Comparison of ENCODE assay signal across 27 cellular contexts in the genomic region with DNA sequence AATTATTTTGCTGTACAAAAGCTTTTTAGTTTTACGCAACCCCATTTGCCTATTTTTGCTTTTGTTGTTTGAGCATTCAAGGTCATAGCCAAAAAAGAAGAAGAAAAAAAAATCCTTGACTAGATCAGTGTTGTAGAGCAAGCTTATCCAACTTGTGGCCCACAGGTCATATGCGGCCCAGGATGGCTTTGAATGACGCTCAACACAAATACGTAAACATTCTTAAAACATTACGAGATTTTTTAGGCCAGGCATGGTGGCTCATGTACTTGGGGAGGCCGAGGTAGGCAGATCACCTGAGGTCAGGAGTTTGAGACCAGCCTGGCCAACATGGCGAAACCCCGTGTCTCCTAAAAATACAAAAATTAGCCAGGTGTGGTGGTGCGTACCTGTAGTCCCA.
"Had no signal": no experiment of that assay in that cellular context is flagged by ENCODE, and none has a peak within 500 bp of the region (broad histone marks: within the 10 kb centered on the region; RNA-seq: fewer than 3 reads in every experiment).

No MANE protein-coding gene starts in this region.

- H3K4me3 ChIP-seq: stomach, suprapubic skin, thoracic aorta, thyroid gland, tibial artery, tibial nerve, transverse colon, upper lobe of left lung, upper lobe of right lung, uterus, vagina had no signal

- H3K9me3 ChIP-seq: stomach, suprapubic skin, thoracic aorta, thyroid gland, tibial artery, tibial nerve, transverse colon, upper lobe of left lung, upper lobe of right lung, uterus, vagina had no signal

- H3K27me3 Mint-ChIP-seq: stimulated activated naive CD8-positive, alpha-beta T cell treated with anti-CD3 and anti-CD28 coated beads, Interleukin-15, amount 100 ng/mL, for 72 hours; type B pancreatic cell had no signal

- ATAC-seq: stimulated activated effector memory CD8-positive, alpha-beta T cell treated with anti-CD3 and anti-CD28 coated beads, Interleukin-12 subunit alpha, Interleukin-12 subunit beta, amount 100 ng/mL, for 72 hours; stimulated activated memory B cell treated with anti-CD40 and anti-IgM and Interleukin-4, amounts not matched to agents 10 μg/mL and 1 μg/mL and 100 μg/mL, for 72 hours; stimulated activated naive B cell treated with anti-CD40 and anti-IgM and Interleukin-4, amounts not matched to agents 10 μg/mL and 1 μg/mL and 100 μg/mL, for 72 hours; stimulated activated naive CD8-positive, alpha-beta T cell treated with anti-CD3 and anti-CD28 coated beads, Interleukin-15, amount 100 ng/mL, for 72 hours; stimulated activated naive CD8-positive, alpha-beta T cell treated with anti-CD3 and anti-CD28 coated beads, Interleukin-15, Interleukin-2, amounts not matched to agents 100 U/mL and 50 U/mL, for 24 hours; upper lobe of right lung had no signal

- DNase-seq: stimulated activated CD4-positive, alpha-beta T cell treated with anti-CD3 and anti-CD28 coated beads, Interleukin-2, amount 100 ng/mL, for 48 hours; stimulated activated CD4-positive, alpha-beta T cell treated with anti-CD3 and anti-CD28 coated beads, Interleukin-4, amount 100 ng/mL, for 1 hour; stimulated activated CD4-positive, alpha-beta T cell treated with anti-CD3 and anti-CD28 coated beads, Interleukin-4, amount 100 ng/mL, for 24 hours; stimulated activated CD4-positive, alpha-beta T cell treated with anti-CD3 and anti-CD28 coated beads, Interleukin-4, amount 100 ng/mL, for 4 hours; stimulated activated CD8-positive, alpha-beta memory T cell treated with anti-CD3 and anti-CD28 coated beads, Interleukin-4, amount 100 ng/mL, for 48 hours; stimulated activated naive B cell treated with anti-CD40 and anti-IgM and Interleukin-4, amounts not matched to agents 10 μg/mL and 1 μg/mL and 100 μg/mL, for 72 hours; stimulated activated naive CD4-positive, alpha-beta T cell; stimulated activated naive CD4-positive, alpha-beta T cell treated with Interleukin-2 at 50 U/mL for 16 hours; stimulated activated naive CD8-positive, alpha-beta T cell treated with anti-CD3 and anti-CD28 coated beads, Interleukin-15, amount 100 ng/mL, for 72 hours; stimulated activated naive CD8-positive, alpha-beta T cell treated with anti-CD3 and anti-CD28 coated beads, Interleukin-15, Interleukin-2, amounts not matched to agents 100 U/mL and 50 U/mL, for 24 hours; stomach; substantia nigra; thyroid gland; tibial artery; transverse colon; upper lobe of left lung; upper lobe of right lung; uterus had no signal

- H3K4me1 ChIP-seq: stomach, suprapubic skin, tibial artery, tibial nerve, transverse colon, upper lobe of left lung, upper lobe of right lung, uterus, vagina had no signal

- FAIRE-seq: urothelium cell line had no signal

- H3K27ac Mint-ChIP-seq: stimulated activated effector memory CD8-positive, alpha-beta T cell treated with anti-CD3 and anti-CD28 coated beads, Interleukin-12 subunit alpha, Interleukin-12 subunit beta, amount 100 ng/mL, for 72 hours; stimulated activated memory B cell treated with anti-CD40 and anti-IgM and Interleukin-4, amounts not matched to agents 10 μg/mL and 1 μg/mL and 100 μg/mL, for 72 hours; stimulated activated naive B cell treated with anti-CD40 and anti-IgM and Interleukin-4, amounts not matched to agents 10 μg/mL and 1 μg/mL and 100 μg/mL, for 72 hours; stimulated activated naive CD8-positive, alpha-beta T cell treated with anti-CD3 and anti-CD28 coated beads, Interleukin-15, Interleukin-2, amounts not matched to agents 100 ng/mL and 50 ng/mL, for 24 hours; type B pancreatic cell had no signal

- H3K27ac ChIP-seq: stomach, suprapubic skin, thoracic aorta, thyroid gland, tibial artery, tibial nerve, transverse colon, upper lobe of left lung, upper lobe of right lung, uterus, vagina had no signal

- H3K27me3 ChIP-seq: suprapubic skin, thyroid gland, tibial artery, tibial nerve, transverse colon, upper lobe of left lung, upper lobe of right lung, uterus, vagina had no signal

- H3K36me3 ChIP-seq: stomach, suprapubic skin, thoracic aorta, thyroid gland, tibial artery, tibial nerve, transverse colon, upper lobe of left lung, upper lobe of right lung, uterus, vagina had no signal

- H3K36me3 Mint-ChIP-seq: stimulated activated effector memory CD8-positive, alpha-beta T cell treated with anti-CD3 and anti-CD28 coated beads, Interleukin-12 subunit alpha, Interleukin-12 subunit beta, amount 100 ng/mL, for 72 hours; stimulated activated memory B cell treated with anti-CD40 and anti-IgM and Interleukin-4, amounts not matched to agents 10 μg/mL and 1 μg/mL and 100 μg/mL, for 72 hours; stimulated activated naive B cell treated with anti-CD40 and anti-IgM and Interleukin-4, amounts not matched to agents 10 μg/mL and 1 μg/mL and 100 μg/mL, for 72 hours; type B pancreatic cell had no signal

- H3K4me1 Mint-ChIP-seq: stimulated activated memory B cell treated with anti-CD40 and anti-IgM and Interleukin-4, amounts not matched to agents 10 μg/mL and 1 μg/mL and 100 μg/mL, for 72 hours had no signal

- H3K4me3 Mint-ChIP-seq: stimulated activated effector memory CD8-positive, alpha-beta T cell treated with anti-CD3 and anti-CD28 coated beads, Interleukin-12 subunit alpha, Interleukin-12 subunit beta, amount 100 ng/mL, for 72 hours; stimulated activated memory B cell treated with anti-CD40 and anti-IgM and Interleukin-4, amounts not matched to agents 10 μg/mL and 1 μg/mL and 100 μg/mL, for 72 hours; stimulated activated naive B cell treated with anti-CD40 and anti-IgM and Interleukin-4, amounts not matched to agents 10 μg/mL and 1 μg/mL and 100 μg/mL, for 72 hours; stimulated activated naive CD8-positive, alpha-beta T cell treated with anti-CD3 and anti-CD28 coated beads, Interleukin-15, amount 100 ng/mL, for 72 hours; stimulated activated naive CD8-positive, alpha-beta T cell treated with anti-CD3 and anti-CD28 coated beads, Interleukin-15, Interleukin-2, amounts not matched to agents 100 ng/mL and 50 ng/mL, for 24 hours; type B pancreatic cell had no signal

- H3K9me3 Mint-ChIP-seq: stimulated activated effector memory CD8-positive, alpha-beta T cell treated with anti-CD3 and anti-CD28 coated beads, Interleukin-12 subunit alpha, Interleukin-12 subunit beta, amount 100 ng/mL, for 72 hours; stimulated activated memory B cell treated with anti-CD40 and anti-IgM and Interleukin-4, amounts not matched to agents 10 μg/mL and 1 μg/mL and 100 μg/mL, for 72 hours; stimulated activated naive B cell treated with anti-CD40 and anti-IgM and Interleukin-4, amounts not matched to agents 10 μg/mL and 1 μg/mL and 100 μg/mL, for 72 hours; stimulated activated naive CD8-positive, alpha-beta T cell treated with anti-CD3 and anti-CD28 coated beads, Interleukin-15, Interleukin-2, amounts not matched to agents 100 ng/mL and 50 ng/mL, for 24 hours; type B pancreatic cell had no signal
